Comparison of ENCODE assay signal across 12 cellular contexts in genomic region chr10:7610017-7610416, GRCh38. TPM values are rescaled to one million over a fixed set of nuclear protein-coding genes. Genes with fewer than 3 reads are reported as not detected.
"Had no signal": no experiment of that assay in that cellular context is flagged by ENCODE, and none has a peak within 500 bp of the region (broad histone marks: within the 10 kb centered on the region; RNA-seq: fewer than 3 reads in every experiment).

No MANE protein-coding gene starts in this region.

- H3K36me3 ChIP-seq: brain microvascular endothelial cell had no signal

- H3K4me3 ChIP-seq: lung, mucosa of descending colon had no signal

- DNase-seq: activated CD4-positive, alpha-beta T cell treated with anti-CD3 and anti-CD28 coated beads, Interleukin-2, amount 50 U/mL, for 4 hours; activated CD4-positive, CD25-positive, alpha-beta regulatory T cell treated with anti-CD3 and anti-CD28 coated beads, Interleukin-2, amount 50 U/mL, for 72 hours; activated effector memory CD4-positive, alpha-beta T cell treated with Interleukin-2 at 50 U/mL for 16 hours; activated T-cell treated with anti-CD3 and anti-CD28 coated beads, Interleukin-2, amount 50 U/mL, for 24 hours; brain microvascular endothelial cell; effector CD4-positive, alpha-beta T cell; SIG-M5; T-helper 9 cell had no signal

- H3K27me3 ChIP-seq: brain microvascular endothelial cell had no signal

- H3K9me3 ChIP-seq: mucosa of descending colon had no signal

- H3K27ac ChIP-seq: brain microvascular endothelial cell had no signal

RNA-seq across cellular contexts. Expression of gene ITIH5, which starts 56.7 kb away (rescaled TPM):
- total RNA-seq: endothelial cell of umbilical vein; natural killer cell treated with Interleukin-12 subunit alpha and Interleukin-12 subunit beta and Interleukin-15 and Interleukin-18, amount 100 ng/mL, for 72 hours had no signal
- polyA plus RNA-seq: endothelial cell of umbilical vein had no signal
